24 cellular contexts compared by ENCODE assay signal in the genomic region with DNA sequence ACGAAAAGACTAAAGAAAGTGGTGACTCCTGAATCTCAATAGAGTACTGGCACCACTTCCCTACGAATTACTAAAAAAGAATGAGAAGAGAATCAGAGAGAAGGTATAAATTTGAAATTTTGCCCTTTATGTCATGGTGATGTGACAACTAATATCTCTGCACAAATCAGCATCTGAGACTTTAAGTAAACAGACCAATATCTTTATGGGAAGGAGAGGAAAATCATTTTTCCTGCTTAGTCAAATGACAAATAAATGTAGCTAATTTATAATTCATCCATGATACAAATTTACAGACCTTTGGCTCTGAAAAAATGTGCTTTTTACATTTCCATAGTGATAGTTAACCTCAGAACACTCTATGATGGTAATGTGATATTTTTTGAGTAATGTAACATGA.
"Had no signal": no experiment of that assay in that cellular context is flagged by ENCODE, and none has a peak within 500 bp of the region (broad histone marks: within the 10 kb centered on the region; RNA-seq: fewer than 3 reads in every experiment).

No MANE protein-coding gene starts in this region.

- H3K36me3 ChIP-seq: colonic mucosa, esophagus muscularis mucosa, esophagus squamous epithelium, gastrocnemius medialis, gastroesophageal sphincter, heart left ventricle, heart right ventricle had no signal

- H3K27me3 ChIP-seq: colonic mucosa, dorsolateral prefrontal cortex, esophagus muscularis mucosa, esophagus squamous epithelium, foreskin keratinocyte, gastrocnemius medialis, gastroesophageal sphincter, heart left ventricle, heart right ventricle had no signal

- ATAC-seq: effector memory CD8-positive, alpha-beta T cell; esophagus mucosa; foreskin keratinocyte; gastrocnemius medialis; gastroesophageal sphincter; heart left ventricle; heart right ventricle had no signal

- H3K27ac ChIP-seq: colonic mucosa, coronary artery, dorsolateral prefrontal cortex, epithelial cell of prostate, esophagus muscularis mucosa, esophagus squamous epithelium, foreskin keratinocyte, gastrocnemius medialis, gastroesophageal sphincter, heart left ventricle, heart right ventricle had no signal

- H3K4me3 ChIP-seq: colonic mucosa, coronary artery, dorsolateral prefrontal cortex, esophagus muscularis mucosa, esophagus squamous epithelium, gastrocnemius medialis, gastroesophageal sphincter, heart left ventricle, heart right ventricle had no signal

- H3K4me1 ChIP-seq: colonic mucosa, esophagus muscularis mucosa, esophagus squamous epithelium, foreskin keratinocyte, gastrocnemius medialis, gastroesophageal sphincter, heart left ventricle, heart right ventricle had no signal

- H3K9me3 ChIP-seq: esophagus squamous epithelium, gastrocnemius medialis, gastroesophageal sphincter had no signal

- DNase-seq: colonic mucosa; cortex of kidney; dermis blood vessel endothelial cell; dorsolateral prefrontal cortex; effector CD4-positive, alpha-beta T cell; effector CD8-positive, alpha-beta T cell; effector memory CD4-positive, alpha-beta T cell; effector memory CD8-positive, alpha-beta T cell; endodermal cell; erythroblast; esophagus squamous epithelium; foreskin fibroblast; foreskin keratinocyte; foreskin melanocyte; gastrocnemius medialis; glutamatergic neuron; head of caudate nucleus; heart left ventricle; heart right ventricle had no signal
